ENCODE assay signal across 9 cellular contexts in the genomic region with DNA sequence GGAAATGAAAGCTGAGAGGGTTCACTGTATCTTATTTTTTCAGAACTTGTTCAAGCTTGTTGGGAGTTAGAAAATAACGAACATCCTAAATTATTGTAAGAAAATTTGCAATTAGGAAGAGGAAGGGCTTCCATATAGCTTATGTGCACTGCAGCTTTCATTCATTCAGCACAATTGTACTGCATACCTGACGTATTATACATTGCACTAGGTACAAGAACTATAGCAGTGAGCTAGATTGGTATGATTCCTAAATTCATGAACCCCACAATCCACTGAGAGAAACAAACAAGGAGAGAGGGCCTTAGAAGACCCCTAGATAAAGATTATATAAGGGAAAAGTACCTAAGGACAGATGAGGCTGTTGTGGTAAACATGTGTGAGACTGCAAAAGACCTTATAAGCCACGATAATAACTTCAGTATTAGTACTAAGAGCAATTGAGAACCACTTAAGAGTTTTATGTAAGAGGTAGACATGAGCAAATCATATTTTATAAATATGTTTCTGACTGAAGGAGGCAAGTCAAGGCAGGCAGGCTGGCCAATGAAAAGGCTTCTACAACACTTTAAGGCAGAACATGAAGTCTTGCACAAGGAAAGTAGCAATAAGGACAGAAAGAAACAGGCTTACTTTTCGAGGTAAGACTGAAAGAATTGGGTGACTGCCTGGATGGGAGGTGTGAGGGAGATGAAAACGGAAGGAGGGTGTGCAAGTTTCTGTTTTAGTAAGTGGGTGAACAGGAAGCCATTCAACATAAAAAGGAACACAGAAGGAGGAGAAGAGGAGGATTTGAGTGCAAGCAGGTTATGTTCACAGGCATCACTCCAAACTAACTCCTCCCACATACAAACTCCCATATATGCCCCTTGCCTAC.
DNase-seq lines count a peak whose midpoint lies in the region; ATAC-seq, FAIRE-seq and TF ChIP-seq lines count a peak whose summit lies in the region.
"Had no signal": no experiment of that assay in that cellular context is flagged by ENCODE, and none has a peak within 500 bp of the region (broad histone marks: within the 10 kb centered on the region; RNA-seq: fewer than 3 reads in every experiment).

No MANE protein-coding gene starts in this region.

- H3K79me2 ChIP-seq in Loucy (ENCODE audit: insufficient read depth, low read length) (no peaks in the 10 kb centered on the region), endothelial cell of umbilical vein (ENCODE audit: control insufficient read depth, insufficient read depth, low read length) (no peaks in the 10 kb centered on the region)

- H3K4me2 ChIP-seq in Loucy (ENCODE audit: low read depth, low read length, poor library complexity, severe bottlenecking): peak overlapping the region; percentile 59
- H3K4me2 ChIP-seq in endothelial cell of umbilical vein (ENCODE audit: insufficient read depth, low read length): no peak overlapping the region

- dilution Hi-C loops in endothelial cell of umbilical vein (cut with MboI; ENCODE audit: extremely low pct_ligation_motif_present, low sequenced_read_pairs): no loop called here

- H3K9ac ChIP-seq in Loucy (ENCODE audit: low read depth, low read length, poor library complexity, severe bottlenecking): peak overlapping the region; percentile 50
- H3K9ac ChIP-seq in endothelial cell of umbilical vein (replicated peaks; ENCODE audit: extremely low read depth, insufficient read depth, low read length): no peak overlapping the region

- no peaks in the 10 kb centered on the region for H3K36me3 Mint-ChIP-seq in Caco-2 (ENCODE audit: insufficient read depth, unreplicated experiment)

- TF ChIP-seq CTCF in Loucy (conservative IDR thresholded peaks at IDR 0.05; ENCODE audit: low read length) (no peak), endothelial cell of umbilical vein (IDR thresholded peaks at IDR 0.05; ENCODE audit: extremely low read depth in 1 of 2, insufficient read depth in 1 of 2, low read depth in 1 of 2, low read length in 2 of 2) (no peak), Caco-2 (IDR thresholded peaks at IDR 0.05; ENCODE audit: insufficient read depth in 1 of 2, low read depth in 1 of 2, low read length in 1 of 2, severe bottlenecking in 1 of 2, unreplicated experiment in 1 of 2) (no peak), vagina (IDR thresholded peaks at IDR 0.05) (no peak)

- TF ChIP-seq POLR2A in endothelial cell of umbilical vein (IDR thresholded peaks at IDR 0.05; ENCODE audit: low read depth, low read length) (no peak), vagina (IDR thresholded peaks at IDR 0.05) (no peak)

- H3K4me1 ChIP-seq in Loucy (ENCODE audit: insufficient read depth, low read length, poor library complexity, severe bottlenecking) (peaks cover 24% of the 10 kb centered on the region), endothelial cell of umbilical vein (ENCODE audit: control insufficient read depth, extremely low read depth, insufficient read depth, low read length) (no peaks in the 10 kb centered on the region), Caco-2 (no peaks in the 10 kb centered on the region), vagina (peaks cover 6% of the 10 kb centered on the region)

- no peak for FAIRE-seq in endothelial cell of umbilical vein (lab: Jason Lieb, UNC)
- FAIRE-seq: endometrium had no signal

- no peaks in the 10 kb centered on the region for H3K27me3 ChIP-seq in Loucy (ENCODE audit: insufficient read depth, low read length, poor library complexity, severe bottlenecking)
- no peaks in the 10 kb centered on the region for H3K27me3 ChIP-seq in endothelial cell of umbilical vein (ENCODE audit: control insufficient read depth in 2 of 2, insufficient read depth in 2 of 2, low read length in 2 of 2)
- no peaks in the 10 kb centered on the region for H3K27me3 ChIP-seq in Caco-2 (replicated peaks; ENCODE audit: control insufficient read depth, insufficient read depth, low read length)
- no peaks in the 10 kb centered on the region for H3K27me3 ChIP-seq in vagina

- ATAC-seq in GM18517 (IDR thresholded peaks at IDR 0.05; ENCODE audit: unreplicated experiment): peak; percentile 98
- peak; percentile 96 for ATAC-seq in GM21737 (IDR thresholded peaks at IDR 0.05; ENCODE audit: unreplicated experiment)

- no peaks in the 10 kb centered on the region for H3K9me3 Mint-ChIP-seq in Caco-2 (ENCODE audit: unreplicated experiment)

- H3K27ac Mint-ChIP-seq in Caco-2 (ENCODE audit: unreplicated experiment): no peak overlapping the region

- H3K9me1 ChIP-seq in endothelial cell of umbilical vein (replicated peaks; ENCODE audit: control insufficient read depth, extremely low read depth, insufficient read depth, low read length): no peaks in the 10 kb centered on the region

- CTCF ChIA-PET in endothelial cell of umbilical vein (lab: Charles Lee) (interaction anchor here (1.8 kb wide), 1 partner anchor 8 kb away, joined by 6 read pairs; no protein-coding TSS in a partner anchor), Caco-2 (lab: Charles Lee) (no interaction called here)

- H3K27me3 Mint-ChIP-seq in Caco-2 (ENCODE audit: insufficient read depth, unreplicated experiment): no peaks in the 10 kb centered on the region

- H4K20me1 ChIP-seq in Loucy (ENCODE audit: insufficient read depth, low read length, poor library complexity, severe bottlenecking) (no peaks in the 10 kb centered on the region), endothelial cell of umbilical vein (replicated peaks; ENCODE audit: control insufficient read depth, extremely low read depth, insufficient read depth, low read length) (no peaks in the 10 kb centered on the region)

- no peaks in the 10 kb centered on the region for H3K9me2 ChIP-seq in Loucy (replicated peaks; ENCODE audit: low read depth, low read length)

- peak overlapping the region; percentile 96 for H2AFZ ChIP-seq in Loucy (ENCODE audit: low read length)
- H2AFZ ChIP-seq in endothelial cell of umbilical vein (ENCODE audit: low read depth, low read length): no peak overlapping the region

- H3K4me3 ChIP-seq in Loucy (ENCODE audit: low read length, poor library complexity, severe bottlenecking) (peak overlapping the region; percentile 53), endothelial cell of umbilical vein (replicated peaks in 1 of 3; ENCODE audit: insufficient read depth in 1 of 3, low read depth in 1 of 3, low read length in 3 of 3) (no peak overlapping the region), Caco-2 (ENCODE audit: low read depth, low read length) (no peak overlapping the region), vagina (no peak overlapping the region)

- POLR2A ChIA-PET in endothelial cell of umbilical vein (lab: Charles Lee): no interaction called here
- POLR2A ChIA-PET in Caco-2 (lab: Charles Lee): no interaction called here

- H3K4me1 Mint-ChIP-seq in Caco-2 (ENCODE audit: low read depth, unreplicated experiment): no peaks in the 10 kb centered on the region

- BruUV-seq in endothelial cell of umbilical vein (replicated peaks; lab: Mats Ljungman, UMichigan) (no TSS peak), Caco-2 (replicated peaks; lab: Mats Ljungman, UMichigan) (no TSS peak)

- H3K27ac ChIP-seq in endothelial cell of umbilical vein (ENCODE audit: insufficient read depth, low read depth, low read length) (no peak overlapping the region), vagina (no peak overlapping the region)

- no peak overlapping the region for H3K4me3 Mint-ChIP-seq in Caco-2 (ENCODE audit: unreplicated experiment)

- H3F3A ChIP-seq in Loucy (ENCODE audit: low read depth): no peaks in the 10 kb centered on the region

- intact Hi-C loops in endothelial cell of umbilical vein (cut with micrococcal nuclease): no loop called here
- intact Hi-C loops in Caco-2 (cut with micrococcal nuclease; ENCODE audit: unreplicated experiment): no loop called here
- intact Hi-C loops in vagina (cut with DNase I): no loop called here

- H3K9me3 ChIP-seq in Loucy (ENCODE audit: insufficient read depth, low read depth, low read length) (no peaks in the 10 kb centered on the region), endothelial cell of umbilical vein (replicated peaks; ENCODE audit: control insufficient read depth, insufficient read depth, low read length) (no peaks in the 10 kb centered on the region), Caco-2 (no peaks in the 10 kb centered on the region), vagina (no peaks in the 10 kb centered on the region)

- H3K36me3 ChIP-seq in Loucy (ENCODE audit: insufficient read depth, low read length) (no peaks in the 10 kb centered on the region), endothelial cell of umbilical vein (ENCODE audit: control insufficient read depth in 2 of 2, extremely low read depth in 1 of 2, insufficient read depth in 2 of 2, low read length in 2 of 2) (no peaks in the 10 kb centered on the region), Caco-2 (ENCODE audit: control insufficient read depth, insufficient read depth, low read length) (no peaks in the 10 kb centered on the region), vagina (no peaks in the 10 kb centered on the region)

- DNase-seq in endothelial cell of umbilical vein (ENCODE audit: low read depth, low spot score) (peak; percentile 5), occipital lobe (lab: John Stamatoyannopoulos, UW) (no peak), D341Med (ENCODE audit: low spot score) (no peak), Caco-2 (no peak), vagina (ENCODE audit: extremely low spot score in 2 of 2) (no peak)

TF ChIP-seq in endothelial cell of umbilical vein, 7 proteins besides CTCF, POLR2A, EP300 and RAD21:
- no peak for TF ChIP-seq GATA2 (IDR thresholded peaks at IDR 0.05; ENCODE audit: insufficient read depth, insufficient read length, low read depth, low read length)
- no peak for TF ChIP-seq JUN (IDR thresholded peaks at IDR 0.05; ENCODE audit: borderline replicate concordance, insufficient read depth, insufficient read length, low read depth)
- TF ChIP-seq FOS (IDR thresholded peaks at IDR 0.05; ENCODE audit: borderline replicate concordance, insufficient read depth, low read length): no peak
- no peak for TF ChIP-seq POLR2AphosphoS5 (IDR thresholded peaks at IDR 0.05; ENCODE audit: insufficient read depth, low read depth, low read length)
- no peak for TF ChIP-seq MYC (IDR thresholded peaks at IDR 0.05; ENCODE audit: low read depth, low read length)
- TF ChIP-seq, protein P1, sequence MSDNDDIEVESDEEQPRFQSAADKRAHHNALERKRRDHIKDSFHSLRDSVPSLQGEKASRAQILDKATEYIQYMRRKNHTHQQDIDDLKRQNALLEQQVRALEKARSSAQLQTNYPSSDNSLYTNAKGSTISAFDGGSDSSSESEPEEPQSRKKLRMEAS (IDR thresholded peaks at IDR 0.05; ENCODE audit: insufficient read depth, insufficient read length): no peak
- no peak for TF ChIP-seq EZH2 (IDR thresholded peaks at IDR 0.05; ENCODE audit: borderline replicate concordance, low read depth, low read length, severe bottlenecking)
TF ChIP-seq in endothelial cell of umbilical vein: peak in this region for 0.
